In the genomic region with DNA sequence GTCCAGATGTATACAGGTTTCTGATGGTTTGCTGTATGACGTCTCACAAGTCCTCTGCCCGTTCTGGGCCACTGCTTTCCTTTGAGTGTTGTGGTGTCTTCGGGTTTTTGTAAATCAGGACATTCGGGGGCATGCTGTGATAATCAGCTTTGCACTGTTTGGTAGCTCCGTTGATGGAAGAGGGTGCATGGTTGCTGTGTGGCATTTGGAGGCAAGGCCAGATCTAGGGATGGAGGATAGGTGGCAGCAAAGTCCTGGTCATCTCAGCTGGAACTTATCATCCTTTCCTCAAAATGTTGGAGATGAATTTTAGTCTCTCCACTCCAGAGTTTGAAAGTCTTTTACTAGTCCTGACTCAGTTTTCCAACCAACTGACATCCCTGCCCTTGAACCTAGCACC, we compare ENCODE assay signal across 11 cellular contexts.
A peak's percentile ranks its signal among the peaks of the same experiment; 100 is the strongest.
DNase-seq lines count a peak whose midpoint lies in the region; FAIRE-seq and TF ChIP-seq lines count a peak whose summit lies in the region.
"Had no signal": no experiment of that assay in that cellular context is flagged by ENCODE, and none has a peak within 500 bp of the region (broad histone marks: within the 10 kb centered on the region; RNA-seq: fewer than 3 reads in every experiment).

No MANE protein-coding gene starts in this region.

- no peaks in the 10 kb centered on the region for H3K9me3 Mint-ChIP-seq in immature natural killer cell
- H3K9me3 Mint-ChIP-seq in activated naive CD4-positive, alpha-beta T cell treated with anti-CD3 and anti-CD28 coated beads, Interleukin-2, amount 10 ng/mL, durations not matched to agents 7 days and 5 days: no peaks in the 10 kb centered on the region

- H3K27me3 ChIP-seq in left ventricle myocardium inferior (ENCODE audit: low read depth) (peaks cover 8% of the 10 kb centered on the region), hepatocyte (no peaks in the 10 kb centered on the region)
- H3K27me3 ChIP-seq: SJCRH30 had no signal

- H3K4me2 ChIP-seq in OCI-LY7 (ENCODE audit: low read length) (no peak overlapping the region), hepatocyte (no peak overlapping the region)

- H3K9me2 ChIP-seq in OCI-LY7 (ENCODE audit: insufficient read depth, low read length) (no peaks in the 10 kb centered on the region), hepatocyte (replicated peaks; ENCODE audit: insufficient read depth) (no peaks in the 10 kb centered on the region)

- H3K27ac Mint-ChIP-seq in immature natural killer cell: no peak overlapping the region
- H3K27ac Mint-ChIP-seq in activated naive CD4-positive, alpha-beta T cell treated with anti-CD3 and anti-CD28 coated beads, Interleukin-2, amount 10 ng/mL, durations not matched to agents 7 days and 5 days: no peak overlapping the region
- H3K27ac Mint-ChIP-seq: CD4-positive, CD25-positive, alpha-beta regulatory T cell had no signal

- TF ChIP-seq CTCF in left ventricle myocardium inferior (IDR thresholded peaks at IDR 0.05; ENCODE audit: borderline replicate concordance) (peak; percentile 57), OCI-LY7 (conservative IDR thresholded peaks at IDR 0.05; ENCODE audit: low read length) (0 out of 2 replicates have a peak, but pooled peaks have one; percentile 37), hepatocyte (IDR thresholded peaks at IDR 0.05; ENCODE audit: poor library complexity) (peak; percentile 41), GM20000 (IDR thresholded peaks at IDR 0.05; ENCODE audit: extremely low read depth, missing control alignments) (no peak)

- no peak overlapping the region for H3K4me3 ChIP-seq in left ventricle myocardium inferior
- no peak overlapping the region for H3K4me3 ChIP-seq in OCI-LY7 (ENCODE audit: low read depth, low read length, poor library complexity, severe bottlenecking)
- H3K4me3 ChIP-seq in hepatocyte: no peak overlapping the region
- H3K4me3 ChIP-seq: SJCRH30 had no signal

- H3K36me3 ChIP-seq in left ventricle myocardium inferior (no peaks in the 10 kb centered on the region), OCI-LY7 (ENCODE audit: insufficient read depth, low read length) (no peaks in the 10 kb centered on the region), hepatocyte (replicated peaks; ENCODE audit: insufficient read depth, low read depth) (no peaks in the 10 kb centered on the region)
- H3K36me3 ChIP-seq: SJCRH30 had no signal

- H2AFZ ChIP-seq in OCI-LY7 (ENCODE audit: low read length) (no peak overlapping the region), hepatocyte (no peak overlapping the region)

- H3K27ac ChIP-seq in left ventricle myocardium inferior (replicated peaks) (no peak overlapping the region), OCI-LY7 (ENCODE audit: low read depth, low read length, poor library complexity, severe bottlenecking) (no peak overlapping the region), hepatocyte (no peak overlapping the region)
- H3K27ac ChIP-seq: SJCRH30 had no signal

- no peaks in the 10 kb centered on the region for H3K79me2 ChIP-seq in OCI-LY7 (ENCODE audit: insufficient read depth, low read depth, low read length)
- no peaks in the 10 kb centered on the region for H3K79me2 ChIP-seq in hepatocyte

- H3K27me3 Mint-ChIP-seq in immature natural killer cell (ENCODE audit: low read depth in 3 of 3): peaks cover 4 to 5% (median 4%) of the 10 kb centered on the region in 3 donors
- H3K27me3 Mint-ChIP-seq in activated naive CD4-positive, alpha-beta T cell treated with anti-CD3 and anti-CD28 coated beads, Interleukin-2, amount 10 ng/mL, durations not matched to agents 7 days and 5 days: no peaks in the 10 kb centered on the region
- H3K27me3 Mint-ChIP-seq: CD4-positive, CD25-positive, alpha-beta regulatory T cell had no signal

- POLR2A ChIA-PET in OCI-LY7 (lab: Charles Lee): interaction anchor here (0.5 kb wide), 1 partner anchor 27 kb away, joined by 3 read pairs; no protein-coding TSS in a partner anchor

- CTCF ChIA-PET in OCI-LY7 (lab: Charles Lee; ENCODE audit: unreplicated experiment): no interaction called here
- CTCF ChIA-PET in activated naive CD4-positive, alpha-beta T cell treated with anti-CD3 and anti-CD28 coated beads, Interleukin-2, amount 10 ng/mL, durations not matched to agents 7 days and 5 days (lab: Charles Lee): no interaction called here

- no peaks in the 10 kb centered on the region for H3K4me1 ChIP-seq in left ventricle myocardium inferior
- H3K4me1 ChIP-seq in OCI-LY7 (ENCODE audit: insufficient read depth, low read length, poor library complexity, severe bottlenecking): no peaks in the 10 kb centered on the region
- H3K4me1 ChIP-seq in hepatocyte (ENCODE audit: insufficient read depth): no peaks in the 10 kb centered on the region

- no peak overlapping the region for H3K4me3 Mint-ChIP-seq in immature natural killer cell
- H3K4me3 Mint-ChIP-seq in activated naive CD4-positive, alpha-beta T cell treated with anti-CD3 and anti-CD28 coated beads, Interleukin-2, amount 10 ng/mL, durations not matched to agents 7 days and 5 days: no peak overlapping the region
- H3K4me3 Mint-ChIP-seq: CD4-positive, CD25-positive, alpha-beta regulatory T cell; central memory CD8-positive, alpha-beta T cell had no signal

- H3K9me3 ChIP-seq in left ventricle myocardium inferior (replicated peaks): no peaks in the 10 kb centered on the region
- no peaks in the 10 kb centered on the region for H3K9me3 ChIP-seq in OCI-LY7 (ENCODE audit: low read length)
- H3K9me3 ChIP-seq in hepatocyte (ENCODE audit: low read depth): no peaks in the 10 kb centered on the region
- H3K9me3 ChIP-seq: SJCRH30 had no signal

- WGBS in hepatocyte (ENCODE audit: low lambda C conversion rate, missing lambda C conversion rate): 61% methylated on average over 5 of the region's 5 CpGs

- H3K36me3 Mint-ChIP-seq in immature natural killer cell: no peaks in the 10 kb centered on the region
- no peaks in the 10 kb centered on the region for H3K36me3 Mint-ChIP-seq in activated naive CD4-positive, alpha-beta T cell treated with anti-CD3 and anti-CD28 coated beads, Interleukin-2, amount 10 ng/mL, durations not matched to agents 7 days and 5 days
- H3K36me3 Mint-ChIP-seq: CD4-positive, CD25-positive, alpha-beta regulatory T cell had no signal

- no peaks in the 10 kb centered on the region for H4K20me1 ChIP-seq in OCI-LY7 (ENCODE audit: insufficient read depth, low read length)
- H4K20me1 ChIP-seq in hepatocyte (ENCODE audit: insufficient read depth, poor library complexity, severe bottlenecking): no peaks in the 10 kb centered on the region

- H3K4me1 Mint-ChIP-seq in immature natural killer cell: no peaks in the 10 kb centered on the region
- H3K4me1 Mint-ChIP-seq in activated naive CD4-positive, alpha-beta T cell treated with anti-CD3 and anti-CD28 coated beads, Interleukin-2, amount 10 ng/mL, durations not matched to agents 7 days and 5 days: no peaks in the 10 kb centered on the region
- H3K4me1 Mint-ChIP-seq: CD4-positive, CD25-positive, alpha-beta regulatory T cell; central memory CD8-positive, alpha-beta T cell had no signal

- intact Hi-C loops in left ventricle myocardium inferior (cut with micrococcal nuclease): no loop called here
- intact Hi-C loops in cardiac septum (cut with DNase I): loop anchor here (10.0 kb wide), 1 partner anchor 760 kb away; no protein-coding TSS in a partner anchor
- intact Hi-C loops in OCI-LY7 (cut with micrococcal nuclease; ENCODE audit: unreplicated experiment): no loop called here

- no TSS peak for BruUV-seq in OCI-LY7 (replicated peaks; lab: Mats Ljungman, UMichigan)

- no peak for DNase-seq in left ventricle myocardium inferior
- no peak for DNase-seq in cardiac septum (ENCODE audit: low spot score)
- DNase-seq in OCI-LY7 (ENCODE audit: low spot score): no peak
- peak; percentile 23 for DNase-seq in hepatocyte (ENCODE audit: low spot score)
- DNase-seq in urothelium cell line (ENCODE audit: low spot score): no peak
- no peak for DNase-seq in immature natural killer cell
- no peak for DNase-seq in activated naive CD4-positive, alpha-beta T cell treated with anti-CD3 and anti-CD28 coated beads, Interleukin-2, amount 10 ng/mL, durations not matched to agents 7 days and 5 days
- DNase-seq in GM20000 (ENCODE audit: low spot score): no peak
- DNase-seq: CD4-positive, CD25-positive, alpha-beta regulatory T cell; SJCRH30 had no signal

- peak; percentile 20 for FAIRE-seq in urothelium cell line (lab: Jason Lieb, UNC)
